Comparison of ENCODE assay signal across 8 cellular contexts in genomic region chr17:59165933-59166342, GRCh38. TPM values are rescaled to one million over a fixed set of nuclear protein-coding genes. Genes with fewer than 3 reads are reported as not detected.
DNase-seq lines count a peak whose midpoint lies in the region; ATAC-seq and TF ChIP-seq lines count a peak whose summit lies in the region.

No MANE protein-coding gene starts in this region.

- H3K27ac Mint-ChIP-seq in IgD-negative memory B cell (peak overlapping the region; percentile 16 to 77 (median 17)), T-cell (peak overlapping the region in 1 of 2 donors; percentile 63)

- no peak for ATAC-seq in left cardiac atrium
- ATAC-seq in T-cell (replicated peaks in 1 of 4): peak; percentile 71 to 81 (median 80)
- ATAC-seq in left lobe of liver: peak; percentile 80

- H3K27ac ChIP-seq in cardiac muscle cell (peak overlapping the region; percentile 81), breast epithelium (no peak overlapping the region), temporal lobe (ENCODE audit: low read depth, low read length) (peak overlapping the region; percentile 20)

- peaks cover 6% of the 10 kb centered on the region for H3K4me1 ChIP-seq in cardiac muscle cell (ENCODE audit: low read depth)
- H3K4me1 ChIP-seq in breast epithelium: no peaks in the 10 kb centered on the region

- DNase-seq in cardiac muscle cell (ENCODE audit: low read depth in 1 of 2, low spot score in 1 of 2) (peak; percentile 49 to 78), left cardiac atrium (no peak), T-cell (peak in 25 of 34 experiments; percentile 3 to 48 (median 25)), breast epithelium (ENCODE audit: low spot score in 2 of 2) (no peak), left lobe of liver (ENCODE audit: low spot score) (peak; percentile 46), mucosa of gallbladder (ENCODE audit: low spot score) (no peak)

- H3K4me3 Mint-ChIP-seq in IgD-negative memory B cell: peak overlapping the region in 2 of 4 donors; percentile 65 to 67
- no peak overlapping the region for H3K4me3 Mint-ChIP-seq in T-cell

- TF ChIP-seq CTCF in cardiac muscle cell (IDR thresholded peaks at IDR 0.05; ENCODE audit: low read depth, low read length) (peak; percentile 62), breast epithelium (IDR thresholded peaks at IDR 0.05) (peak in 2 of 3 donors; percentile 35 to 45)

- no peaks in the 10 kb centered on the region for H3K36me3 Mint-ChIP-seq in IgD-negative memory B cell
- no peaks in the 10 kb centered on the region for H3K36me3 Mint-ChIP-seq in T-cell

- H3K27me3 ChIP-seq in cardiac muscle cell (no peaks in the 10 kb centered on the region), breast epithelium (no peaks in the 10 kb centered on the region)

- CTCF ChIA-PET in T-cell (lab: Charles Lee): interaction anchor here (0.6 to 1.2 kb wide), 2 partner anchors 11 to 13 kb away, joined by 3 to 5 read pairs; partner anchors contain the start of genes PRR11 (in 1 of the 2) and SKA2 (in 1 of the 2)

- TF ChIP-seq POLR2A in breast epithelium (IDR thresholded peaks at IDR 0.05): no peak

- POLR2A ChIA-PET in T-cell (lab: Charles Lee): no interaction called here

- intact Hi-C loops in left cardiac atrium (cut with DNase I): no loop called here
- intact Hi-C loops in breast epithelium (cut with DNase I; ENCODE audit: low total_unique reads): no loop called here

- H3K9me3 Mint-ChIP-seq in IgD-negative memory B cell (no peaks in the 10 kb centered on the region), T-cell (no peaks in the 10 kb centered on the region)

- H3K4me3 ChIP-seq in cardiac muscle cell (no peak overlapping the region), breast epithelium (no peak overlapping the region)

- H3K4me1 Mint-ChIP-seq in IgD-negative memory B cell (peaks cover 6 to 8% (median 6%) of the 10 kb centered on the region in 3 donors), T-cell (peaks cover 0 to 4% (median 2%) of the 10 kb centered on the region in 3 donors)

- H3K9me3 ChIP-seq in cardiac muscle cell (ENCODE audit: low read depth) (no peaks in the 10 kb centered on the region), breast epithelium (no peaks in the 10 kb centered on the region)

- no peaks in the 10 kb centered on the region for H3K27me3 Mint-ChIP-seq in IgD-negative memory B cell
- no peaks in the 10 kb centered on the region for H3K27me3 Mint-ChIP-seq in T-cell

- H3K36me3 ChIP-seq in cardiac muscle cell (no peaks in the 10 kb centered on the region), breast epithelium (no peaks in the 10 kb centered on the region)

RNA-seq across cellular contexts. Expression of gene PRR11, which starts 10.4 kb away (rescaled TPM):
- total RNA-seq in cardiac muscle cell (2.7 and 18.9 TPM in 2 replicates), left cardiac atrium (1 to 10 TPM; 1.3 to 2.5 TPM), T-cell (1 to 10 TPM; 1.1 to 3.3 (median 1.8) TPM), breast epithelium (10 to 100 TPM in 1 of 3 donors, 1 to 10 TPM in 1, under 1 TPM in 1; 0.33 to 25.1 (median 1.2) TPM), left lobe of liver (0.53 TPM), temporal lobe (3.0 TPM), mucosa of gallbladder (2.0 TPM)
- polyA plus RNA-seq in cardiac muscle cell (2.2 and 23.9 TPM in 2 replicates), IgD-negative memory B cell (3.0 TPM)

RNA-seq across cellular contexts. Expression of gene SKA2, which starts 11.0 kb away (rescaled TPM):
- total RNA-seq in cardiac muscle cell (55.5 and 107 TPM in 2 replicates), left cardiac atrium (10 to 100 TPM; 23.0 to 29.8 TPM), T-cell (10 to 100 TPM; 12.4 to 15.6 (median 15.2) TPM), breast epithelium (10 to 100 TPM; 11.8 to 19.5 (median 12.7) TPM), left lobe of liver (10.9 TPM), temporal lobe (92.9 TPM), mucosa of gallbladder (20.4 TPM)
- polyA plus RNA-seq in cardiac muscle cell (37.7 and 59.2 TPM in 2 replicates), IgD-negative memory B cell (31.4 TPM)

RNA-seq across cellular contexts. Expression of gene SMG8, which starts 43.9 kb away (rescaled TPM):
- total RNA-seq in cardiac muscle cell: 16.3 and 18.5 TPM in 2 replicates
- polyA plus RNA-seq in cardiac muscle cell: 17.0 and 18.2 TPM in 2 replicates
- 1 to 10 TPM; 8.4 to 8.9 TPM for total RNA-seq in left cardiac atrium
- 12.4 TPM for polyA plus RNA-seq in IgD-negative memory B cell
- total RNA-seq in T-cell: 10 to 100 TPM in 4 of 5 donors, 1 to 10 TPM in 1; 8.5 to 17.4 (median 16.5) TPM
- 10 to 100 TPM; 10.2 to 15.5 (median 12.2) TPM for total RNA-seq in breast epithelium
- total RNA-seq in left lobe of liver: 5.0 TPM
- total RNA-seq in temporal lobe: 29.7 TPM
- 11.2 TPM for total RNA-seq in mucosa of gallbladder

RNA-seq across cellular contexts. Expression of gene GDPD1, which starts 54.4 kb away (rescaled TPM):
- total RNA-seq in cardiac muscle cell: 5.6 and 9.9 TPM in 2 replicates
- polyA plus RNA-seq in cardiac muscle cell: 2.0 and 4.7 TPM in 2 replicates
- total RNA-seq in left cardiac atrium: 1 to 10 TPM; 2.0 to 4.3 TPM
- polyA plus RNA-seq in IgD-negative memory B cell: 2.6 TPM
- total RNA-seq in T-cell: 1 to 10 TPM; 2.4 to 4.9 (median 3.1) TPM
- 1 to 10 TPM in 2 of 3 donors, under 1 TPM in 1; 0.96 to 5.9 (median 4.8) TPM for total RNA-seq in breast epithelium
- total RNA-seq in left lobe of liver: 0.68 TPM
- total RNA-seq in temporal lobe: 43.3 TPM
- total RNA-seq in mucosa of gallbladder: 6.8 TPM

RNA-seq across cellular contexts. Expression of gene TRIM37, which starts 59.3 kb away (rescaled TPM):
- total RNA-seq in cardiac muscle cell (27.2 and 30.0 TPM in 2 replicates), left cardiac atrium (10 to 100 TPM; 16.8 to 18.5 TPM), T-cell (10 to 100 TPM; 17.9 to 26.4 (median 24.1) TPM), breast epithelium (10 to 100 TPM; 18.7 to 24.6 (median 20.9) TPM), left lobe of liver (11.2 TPM), temporal lobe (92.9 TPM), mucosa of gallbladder (24.8 TPM)
- polyA plus RNA-seq in cardiac muscle cell (24.7 and 25.6 TPM in 2 replicates), IgD-negative memory B cell (7.9 TPM)

Comparison
In these comparisons a context has a peak if more than half of its experiments do, and no peak if none do; other contexts are left out.
1. DNase-seq: peak in cardiac muscle cell (2 of 2), T-cell (25 of 34) and left lobe of liver (single experiment); none in left cardiac atrium (single experiment), breast epithelium (0 of 2) and mucosa of gallbladder (single experiment).
2. H3K27ac ChIP-seq: peak in cardiac muscle cell (single experiment) and temporal lobe (single experiment); none in breast epithelium (0 of 2).
3. ATAC-seq: peak in T-cell (4 of 4) and left lobe of liver (single experiment); none in left cardiac atrium (0 of 2).